Comparison of ENCODE assay signal across 17 cellular contexts in the genomic region with DNA sequence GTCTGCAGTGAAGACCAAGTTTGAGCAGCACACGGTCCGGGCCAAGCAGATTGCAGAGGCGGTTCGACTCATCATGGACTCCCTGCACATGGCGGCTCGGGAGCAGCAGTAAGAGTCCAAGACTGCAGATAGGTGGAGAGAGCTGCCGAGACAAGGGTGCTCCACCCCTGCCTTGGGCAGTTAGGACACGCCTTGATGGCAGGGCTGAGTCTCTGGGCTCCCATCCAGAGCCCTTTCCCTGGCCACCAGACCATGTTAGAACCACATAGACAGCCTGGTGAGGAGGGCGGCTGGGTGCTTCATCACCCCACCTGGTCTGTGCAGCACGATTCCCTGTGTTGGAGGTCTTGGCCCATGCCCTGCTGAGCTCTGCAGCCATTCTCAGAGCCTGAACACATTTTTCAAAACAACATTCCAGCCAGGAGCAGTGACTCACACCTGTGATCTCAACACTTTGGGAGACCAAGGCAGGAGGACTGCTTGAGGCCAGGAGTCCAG. TPM values are rescaled to one million over a fixed set of nuclear protein-coding genes. Genes with fewer than 3 reads are reported as not detected.
A peak's percentile ranks its signal among the peaks of the same experiment; 100 is the strongest.
DNase-seq lines count a peak whose midpoint lies in the region; ATAC-seq, FAIRE-seq and TF ChIP-seq lines count a peak whose summit lies in the region.
"Had no signal": no experiment of that assay in that cellular context is flagged by ENCODE, and none has a peak within 500 bp of the region (broad histone marks: within the 10 kb centered on the region; RNA-seq: fewer than 3 reads in every experiment).

No MANE protein-coding gene starts in this region.

- CTCF ChIA-PET in activated naive CD4-positive, alpha-beta T cell treated with anti-CD3 and anti-CD28 coated beads for 36 hours (lab: Charles Lee), result interaction anchor here (1.0 to 1.2 kb wide), 2 partner anchors 9 to 98 kb away, joined by 5 to 6 read pairs; no protein-coding TSS in a partner anchor
- CTCF ChIA-PET in activated CD4-positive, alpha-beta memory T cell treated with anti-CD3 and anti-CD28 coated beads, Interleukin-2, amount 10 ng/mL, durations not matched to agents 7 days and 5 days (lab: Charles Lee), result interaction anchor here (0.8 to 3.0 kb wide), 5 partner anchors 11 to 77 kb away, joined by 3 to 11 read pairs (median 3); a partner anchor contains a TSS

- H3K27me3 Mint-ChIP-seq in activated naive CD4-positive, alpha-beta T cell treated with anti-CD3 and anti-CD28 coated beads for 36 hours (ENCODE audit: low read depth), result no peaks in the 10 kb centered on the region
- no peaks in the 10 kb centered on the region for H3K27me3 Mint-ChIP-seq in activated CD4-positive, alpha-beta memory T cell treated with anti-CD3 and anti-CD28 coated beads, Interleukin-2, amount 10 ng/mL, durations not matched to agents 7 days and 5 days
- H3K27me3 Mint-ChIP-seq: activated naive CD4-positive, alpha-beta T cell treated with anti-CD3 and anti-CD28 coated beads, Interleukin-2, amount 50 U/mL, for 24 hours; dendritic cell treated with granulocyte-macrophage colony-stimulating factor and Interleukin-4, amounts not matched to agents 40 ng/mL and 50 ng/mL, for 4 days had no signal

- H3K4me3 ChIP-seq in heart left ventricle (no peak overlapping the region), small intestine (ENCODE audit: low read depth in 1 of 2, low read length in 2 of 2) (no peak overlapping the region)
- H3K4me3 ChIP-seq: lower lobe of right lung, neural progenitor cell, spleen had no signal

- H3K36me3 ChIP-seq in heart left ventricle (peaks cover 9 to 100% (median 100%) of the 10 kb centered on the region in 9 donors), small intestine (ENCODE audit: control insufficient read depth in 2 of 2, insufficient read depth in 2 of 2, low read length in 2 of 2) (peaks cover 36 to 46% of the 10 kb centered on the region in 2 donors)
- H3K36me3 ChIP-seq: neural progenitor cell had no signal

- no peaks in the 10 kb centered on the region for H3K9me3 Mint-ChIP-seq in activated naive CD4-positive, alpha-beta T cell treated with anti-CD3 and anti-CD28 coated beads for 36 hours
- no peaks in the 10 kb centered on the region for H3K9me3 Mint-ChIP-seq in activated naive CD4-positive, alpha-beta T cell treated with anti-CD3 and anti-CD28 coated beads, Interleukin-2, amount 50 U/mL, for 72 hours
- no peaks in the 10 kb centered on the region for H3K9me3 Mint-ChIP-seq in activated CD4-positive, alpha-beta memory T cell treated with anti-CD3 and anti-CD28 coated beads, Interleukin-2, amount 10 ng/mL, durations not matched to agents 7 days and 5 days
- H3K9me3 Mint-ChIP-seq: activated naive CD4-positive, alpha-beta T cell treated with anti-CD3 and anti-CD28 coated beads, Interleukin-2, amount 50 U/mL, for 24 hours; dendritic cell treated with granulocyte-macrophage colony-stimulating factor and Interleukin-4, amounts not matched to agents 40 ng/mL and 50 ng/mL, for 4 days; neural progenitor cell had no signal

- in situ Hi-C loops in KBM-7 (cut with MboI; ENCODE audit: low pct_unique_long_range_greater_than_20kb, low sequenced_read_pairs), result no loop called here

- 20 to 75% (median 64%) methylated on average over 1 to 10 of the region's 10 CpGs for WGBS in heart left ventricle, 4 donors
- 77 to 90% (median 85%) methylated on average over 10 of the region's 10 CpGs for WGBS in small intestine, 3 donors

- TF ChIP-seq CTCF in heart left ventricle (IDR thresholded peaks at IDR 0.05), result no peak

- no peak for DNase-seq in activated naive CD4-positive, alpha-beta T cell treated with anti-CD3 and anti-CD28 coated beads for 36 hours
- DNase-seq in activated naive CD4-positive, alpha-beta T cell treated with anti-CD3 and anti-CD28 coated beads, Interleukin-2, amount 50 U/mL, for 72 hours (ENCODE audit: low spot score in 2 of 2), result no peak
- no peak for DNase-seq in activated CD4-positive, alpha-beta memory T cell treated with anti-CD3 and anti-CD28 coated beads, Interleukin-2, amount 10 ng/mL, durations not matched to agents 7 days and 5 days
- DNase-seq in heart left ventricle (peak in 4 of 5 donors; percentile 56 to 78 (median 72)), small intestine (peak; percentile 66), KBM-7 (no peak), SHP77 (lab: John Stamatoyannopoulos, UW) (no peak)
- DNase-seq: activated CD4-positive, alpha-beta T cell treated with anti-CD3 and anti-CD28 coated beads for 1 hour; DMS 273 treated with DMSO at 0.1 percent for 48 hours; lower lobe of right lung; NCI-H748 treated with DMSO at 0.1 percent for 48 hours; spleen had no signal

- H3K4me3 Mint-ChIP-seq in activated naive CD4-positive, alpha-beta T cell treated with anti-CD3 and anti-CD28 coated beads for 36 hours, result no peak overlapping the region
- no peak overlapping the region for H3K4me3 Mint-ChIP-seq in activated CD4-positive, alpha-beta memory T cell treated with anti-CD3 and anti-CD28 coated beads, Interleukin-2, amount 10 ng/mL, durations not matched to agents 7 days and 5 days
- H3K4me3 Mint-ChIP-seq: activated naive CD4-positive, alpha-beta T cell treated with anti-CD3 and anti-CD28 coated beads, Interleukin-2, amount 50 U/mL, for 24 hours; dendritic cell treated with granulocyte-macrophage colony-stimulating factor and Interleukin-4, amounts not matched to agents 40 ng/mL and 50 ng/mL, for 4 days; neural progenitor cell had no signal

- peak overlapping the region; percentile 80 for H3K27ac Mint-ChIP-seq in activated naive CD4-positive, alpha-beta T cell treated with anti-CD3 and anti-CD28 coated beads for 36 hours
- H3K27ac Mint-ChIP-seq in activated naive CD4-positive, alpha-beta T cell treated with anti-CD3 and anti-CD28 coated beads, Interleukin-2, amount 50 U/mL, for 72 hours, result peak overlapping the region in 1 of 2 donors; percentile 82
- peak overlapping the region; percentile 56 for H3K27ac Mint-ChIP-seq in activated CD4-positive, alpha-beta memory T cell treated with anti-CD3 and anti-CD28 coated beads, Interleukin-2, amount 10 ng/mL, durations not matched to agents 7 days and 5 days
- H3K27ac Mint-ChIP-seq: activated naive CD4-positive, alpha-beta T cell treated with anti-CD3 and anti-CD28 coated beads, Interleukin-2, amount 50 U/mL, for 24 hours; dendritic cell treated with granulocyte-macrophage colony-stimulating factor and Interleukin-4, amounts not matched to agents 40 ng/mL and 50 ng/mL, for 4 days; neural progenitor cell had no signal

- H3K27ac ChIP-seq in heart left ventricle (peak overlapping the region in 9 of 12 donors; percentile 4 to 74 (median 37)), small intestine (ENCODE audit: low read depth in 1 of 2, low read length in 1 of 2) (peak overlapping the region in 1 of 2 donors; percentile 68)
- H3K27ac ChIP-seq: lower lobe of right lung, neural progenitor cell, spleen had no signal

- peaks cover 0 to 28% (median 0%) of the 10 kb centered on the region in 12 donors for H3K4me1 ChIP-seq in heart left ventricle
- peaks cover 0 to 2% of the 10 kb centered on the region in 2 donors for H3K4me1 ChIP-seq in small intestine (ENCODE audit: control insufficient read depth in 2 of 2, insufficient read depth in 1 of 2, low read depth in 1 of 2, low read length in 1 of 2)
- H3K4me1 ChIP-seq: lower lobe of right lung, neural progenitor cell had no signal

- intact Hi-C loops in activated naive CD4-positive, alpha-beta T cell treated with anti-CD3 and anti-CD28 coated beads for 36 hours (cut with micrococcal nuclease), result loop anchor here (1.0 kb wide), 1 partner anchor 77 kb away; no protein-coding TSS in a partner anchor
- intact Hi-C loops in heart left ventricle (cut with DNase I), result no loop called here

- no peak for FAIRE-seq in small intestine (lab: Jason Lieb, UNC)

- ATAC-seq in activated naive CD4-positive, alpha-beta T cell treated with anti-CD3 and anti-CD28 coated beads, Interleukin-2, amount 50 U/mL, for 72 hours, result no peak
- ATAC-seq in heart left ventricle (peak; percentile 41 to 85 (median 84)), GM21825 (IDR thresholded peaks at IDR 0.05; ENCODE audit: unreplicated experiment) (no peak)
- ATAC-seq: SK-N-SH treated with all-trans-retinoic acid at 6 μM for 48 hours had no signal

- peaks cover 2% of the 10 kb centered on the region for H3K4me1 Mint-ChIP-seq in activated naive CD4-positive, alpha-beta T cell treated with anti-CD3 and anti-CD28 coated beads for 36 hours (ENCODE audit: low read depth)
- peaks cover 27% of the 10 kb centered on the region for H3K4me1 Mint-ChIP-seq in activated CD4-positive, alpha-beta memory T cell treated with anti-CD3 and anti-CD28 coated beads, Interleukin-2, amount 10 ng/mL, durations not matched to agents 7 days and 5 days
- H3K4me1 Mint-ChIP-seq: activated naive CD4-positive, alpha-beta T cell treated with anti-CD3 and anti-CD28 coated beads, Interleukin-2, amount 50 U/mL, for 24 hours had no signal

- TF ChIP-seq POLR2A in heart left ventricle (IDR thresholded peaks at IDR 0.05), result no peak

- H3K27me3 ChIP-seq in heart left ventricle (no peaks in the 10 kb centered on the region), small intestine (ENCODE audit: control insufficient read depth in 2 of 2, insufficient read depth in 2 of 2, low read length in 2 of 2) (no peaks in the 10 kb centered on the region)
- H3K27me3 ChIP-seq: neural progenitor cell, spleen had no signal

- peaks cover 52% of the 10 kb centered on the region for H3K36me3 Mint-ChIP-seq in activated naive CD4-positive, alpha-beta T cell treated with anti-CD3 and anti-CD28 coated beads for 36 hours (ENCODE audit: low read depth)
- H3K36me3 Mint-ChIP-seq in activated naive CD4-positive, alpha-beta T cell treated with anti-CD3 and anti-CD28 coated beads, Interleukin-2, amount 50 U/mL, for 72 hours, result peaks cover 16 to 37% of the 10 kb centered on the region in 2 donors
- peaks cover 73% of the 10 kb centered on the region for H3K36me3 Mint-ChIP-seq in activated CD4-positive, alpha-beta memory T cell treated with anti-CD3 and anti-CD28 coated beads, Interleukin-2, amount 10 ng/mL, durations not matched to agents 7 days and 5 days (ENCODE audit: low read depth)

- no peaks in the 10 kb centered on the region for H3K9me3 ChIP-seq in heart left ventricle
- H3K9me3 ChIP-seq in small intestine (ENCODE audit: control insufficient read depth, low read depth), result no peaks in the 10 kb centered on the region
- H3K9me3 ChIP-seq: lower lobe of right lung, spleen had no signal

- POLR2A ChIA-PET in activated CD4-positive, alpha-beta memory T cell treated with anti-CD3 and anti-CD28 coated beads, Interleukin-2, amount 10 ng/mL, durations not matched to agents 7 days and 5 days (lab: Charles Lee), result interaction anchor here (0.8 to 2.6 kb wide), 2 partner anchors 45 to 92 kb away, joined by 3 to 9 read pairs; no protein-coding TSS in a partner anchor

RNA-seq across cellular contexts. Expression of a gene that starts 17.3 kb away (rescaled TPM):
- total RNA-seq in activated naive CD4-positive, alpha-beta T cell treated with anti-CD3 and anti-CD28 coated beads for 36 hours, result 10 to 100 TPM; 32.8 to 36.4 TPM
- 10 to 100 TPM; 30.8 to 50.4 TPM for total RNA-seq in activated naive CD4-positive, alpha-beta T cell treated with anti-CD3 and anti-CD28 coated beads, Interleukin-2, amount 50 U/mL, for 72 hours
- total RNA-seq in activated CD4-positive, alpha-beta memory T cell treated with anti-CD3 and anti-CD28 coated beads, Interleukin-2, amount 10 ng/mL, durations not matched to agents 7 days and 5 days, result 10 to 100 TPM; 98.3 to 98.6 TPM
- total RNA-seq in heart left ventricle, result 10 to 100 TPM; 11.3 to 53.5 (median 17.4) TPM
- polyA plus RNA-seq in heart left ventricle, result 10 to 100 TPM; 20.3 to 33.6 TPM
- polyA plus RNA-seq in small intestine, result 10 to 100 TPM; 25.4 to 65.7 (median 52.8) TPM

RNA-seq across cellular contexts. Expression of a gene that starts 21.8 kb away (rescaled TPM):
- 10 to 100 TPM; 47.4 to 52.3 TPM for total RNA-seq in activated naive CD4-positive, alpha-beta T cell treated with anti-CD3 and anti-CD28 coated beads for 36 hours
- total RNA-seq in activated naive CD4-positive, alpha-beta T cell treated with anti-CD3 and anti-CD28 coated beads, Interleukin-2, amount 50 U/mL, for 72 hours, result 10 to 100 TPM; 54.9 to 62.3 TPM
- 10 to 100 TPM; 51.4 to 52.1 TPM for total RNA-seq in activated CD4-positive, alpha-beta memory T cell treated with anti-CD3 and anti-CD28 coated beads, Interleukin-2, amount 10 ng/mL, durations not matched to agents 7 days and 5 days
- 100 to 1,000 TPM; 398 to 900 (median 632) TPM for total RNA-seq in heart left ventricle
- 100 to 1,000 TPM; 263 to 374 TPM for polyA plus RNA-seq in heart left ventricle
- polyA plus RNA-seq in small intestine, result 10 to 100 TPM; 60.3 to 87.0 (median 85.9) TPM

Comparison
In these comparisons a context has a peak if more than half of its experiments do, and no peak if none do; other contexts are left out.
1. DNase-seq: peak in heart left ventricle (4 of 5) and small intestine (single experiment); none in activated naive CD4-positive, alpha-beta T cell treated with anti-CD3 and anti-CD28 coated beads for 36 hours (single experiment), activated naive CD4-positive, alpha-beta T cell treated with anti-CD3 and anti-CD28 coated beads, Interleukin-2, amount 50 U/mL, for 72 hours (0 of 2), activated CD4-positive, alpha-beta memory T cell treated with anti-CD3 and anti-CD28 coated beads, Interleukin-2, amount 10 ng/mL, durations not matched to agents 7 days and 5 days (single experiment), KBM-7 (single experiment) and SHP77 (0 of 2).
2. ATAC-seq: peak in heart left ventricle (4 of 4); none in activated naive CD4-positive, alpha-beta T cell treated with anti-CD3 and anti-CD28 coated beads, Interleukin-2, amount 50 U/mL, for 72 hours (0 of 2) and GM21825 (single experiment).
3. RNA of a gene that starts 21.8 kb away (total RNA-seq): 398 to 900 TPM in heart left ventricle; 54.9 to 62.3 TPM in activated naive CD4-positive, alpha-beta T cell treated with anti-CD3 and anti-CD28 coated beads, Interleukin-2, amount 50 U/mL, for 72 hours, 47.4 to 52.3 TPM in activated naive CD4-positive, alpha-beta T cell treated with anti-CD3 and anti-CD28 coated beads for 36 hours and 51.4 to 52.1 TPM in activated CD4-positive, alpha-beta memory T cell treated with anti-CD3 and anti-CD28 coated beads, Interleukin-2, amount 10 ng/mL, durations not matched to agents 7 days and 5 days; every median in the first group is over 4 times any median in the second.